In the genomic region with DNA sequence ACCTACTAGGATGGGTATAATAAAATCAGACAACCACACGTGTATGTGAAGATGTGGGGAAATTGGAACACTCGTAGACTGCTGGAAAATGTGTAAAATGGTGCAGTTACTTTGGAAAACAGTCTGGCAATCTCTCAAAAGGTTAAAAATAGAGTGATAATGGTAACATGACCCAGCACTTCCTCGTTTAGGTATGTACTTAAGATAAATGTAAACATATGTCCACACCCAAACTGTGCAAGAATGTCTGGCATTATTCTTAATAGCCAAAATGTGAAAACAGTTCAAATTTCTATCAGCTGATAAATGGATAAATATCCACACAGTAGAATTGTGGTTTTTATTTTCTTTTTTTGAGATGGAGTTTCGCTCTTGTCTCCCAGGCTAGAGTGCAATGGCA, we compare ENCODE assay signal across 28 cellular contexts.
"Had no signal": no experiment of that assay in that cellular context is flagged by ENCODE, and none has a peak within 500 bp of the region (broad histone marks: within the 10 kb centered on the region; RNA-seq: fewer than 3 reads in every experiment).

No MANE protein-coding gene starts in this region.

- DNase-seq: activated B cell treated with CpG ODN at 0.5 μM for 24 hours; activated CD4-positive, alpha-beta memory T cell treated with anti-CD3 and anti-CD28 coated beads for 36 hours; activated CD4-positive, alpha-beta T cell treated with anti-CD3 and anti-CD28 coated beads for 4 hours; activated CD4-positive, alpha-beta T cell treated with anti-CD3 and anti-CD28 coated beads, Interleukin-2, amount 10 ng/mL, durations not matched to agents 24 days and 14 days; activated CD4-positive, alpha-beta T cell treated with anti-CD3 and anti-CD28 coated beads, Interleukin-2, amount 50 U/mL, for 1 hour; activated CD4-positive, alpha-beta T cell treated with anti-CD3 and anti-CD28 coated beads, Interleukin-2, amount 50 U/mL, for 4 hours; activated CD4-positive, CD25-positive, alpha-beta regulatory T cell treated with anti-CD3 and anti-CD28 coated beads, Interleukin-2, amount 50 U/mL, for 72 hours; activated CD8-positive, alpha-beta memory T cell treated with anti-CD3 and anti-CD28 coated beads, Interleukin-2, amount 50 U/mL, for 4 hours; activated CD8-positive, alpha-beta T cell treated with anti-CD3 and anti-CD28 coated beads for 36 hours; activated effector memory CD4-positive, alpha-beta T cell treated with anti-CD3 and anti-CD28 coated beads, Interleukin-2, amount 50 U/mL, for 16 hours; activated gamma-delta T cell treated with Interleukin-2 at 50 U/mL for 16 hours; activated naive CD4-positive, alpha-beta T cell; activated naive CD4-positive, alpha-beta T cell treated with anti-CD3 and anti-CD28 coated beads for 36 hours; activated naive CD4-positive, alpha-beta T cell treated with anti-CD3 and anti-CD28 coated beads, Interleukin-2, amount 50 U/mL, for 16 hours; activated naive CD8-positive, alpha-beta T cell treated with anti-CD3 and anti-CD28 coated beads for 36 hours; activated T-cell treated with anti-CD3 and anti-CD28 coated beads for 4 hours; activated T-cell treated with anti-CD3 and anti-CD28 coated beads, Interleukin-2, amount 50 U/mL, for 1 hour; activated T-cell treated with anti-CD3 and anti-CD28 coated beads, Interleukin-2, amount 50 U/mL, for 4 hours; activated T-cell treated with anti-CD3 and anti-CD28 coated beads, Interleukin-2, amount 50 U/mL, for 72 hours; adrenal gland; amniotic stem cell; aorta; central memory CD4-positive, alpha-beta T cell; T-helper 2 cell; T-helper 9 cell had no signal

- H3K27me3 ChIP-seq: adrenal gland had no signal

- H3K9me3 ChIP-seq: adrenal gland had no signal

- H3K27ac ChIP-seq: VCaP had no signal

- H3K36me3 ChIP-seq: adrenal gland had no signal

- H3K4me1 ChIP-seq: adrenal gland had no signal

- ATAC-seq: activated CD8-positive, alpha-beta T cell treated with anti-CD3 and anti-CD28 coated beads for 36 hours; activated naive CD4-positive, alpha-beta T cell treated with anti-CD3 and anti-CD28 coated beads, Interleukin-2, amount 50 U/mL, for 72 hours; activated T-cell treated with anti-CD3 and anti-CD28 coated beads, Interleukin-2, amount 50 U/mL, for 4 hours; activated T-cell treated with anti-CD3 and anti-CD28 coated beads, Interleukin-2, amount 50 U/mL, for 72 hours; activated T-helper 17 cell treated with anti-CD3 and anti-CD28 coated beads, Interleukin-2, amount 50 U/mL, for 72 hours had no signal

- H3K4me3 ChIP-seq: adrenal gland had no signal
